In the genomic region with DNA sequence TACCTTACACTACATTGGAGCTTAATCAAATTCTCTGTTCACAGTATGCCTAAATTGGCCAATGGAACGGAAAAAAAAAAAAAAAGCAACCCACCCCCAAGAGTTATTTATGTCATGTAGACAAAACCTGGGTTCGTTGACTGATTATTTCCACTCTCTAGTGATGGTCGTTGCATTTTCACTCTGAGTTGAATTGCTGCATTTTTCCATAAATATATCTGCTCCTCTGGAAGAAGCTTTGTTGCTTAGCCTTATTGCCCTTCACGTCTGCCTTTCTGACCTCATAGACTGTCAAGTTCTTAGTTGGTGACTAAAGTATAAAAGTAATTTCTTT, we compare ENCODE assay signal across 1 cellular context.
TF ChIP-seq lines count a peak whose summit lies in the region.

No MANE protein-coding gene starts in this region.

TF ChIP-seq in HCT116, 20 proteins besides CTCF, POLR2A, EP300 and RAD21 (continued from another document):
- TF ChIP-seq, protein P1, sequence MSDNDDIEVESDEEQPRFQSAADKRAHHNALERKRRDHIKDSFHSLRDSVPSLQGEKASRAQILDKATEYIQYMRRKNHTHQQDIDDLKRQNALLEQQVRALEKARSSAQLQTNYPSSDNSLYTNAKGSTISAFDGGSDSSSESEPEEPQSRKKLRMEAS (IDR thresholded peaks at IDR 0.05), result no peak
- TF ChIP-seq SIN3A (IDR thresholded peaks at IDR 0.05; ENCODE audit: low read depth) (no peak), ELF1 (IDR thresholded peaks at IDR 0.05; ENCODE audit: borderline replicate concordance, low read depth) (no peak), EZH2phosphoT487 (IDR thresholded peaks at IDR 0.05; ENCODE audit: borderline replicate concordance) (no peak)
- TF ChIP-seq, protein P2, sequence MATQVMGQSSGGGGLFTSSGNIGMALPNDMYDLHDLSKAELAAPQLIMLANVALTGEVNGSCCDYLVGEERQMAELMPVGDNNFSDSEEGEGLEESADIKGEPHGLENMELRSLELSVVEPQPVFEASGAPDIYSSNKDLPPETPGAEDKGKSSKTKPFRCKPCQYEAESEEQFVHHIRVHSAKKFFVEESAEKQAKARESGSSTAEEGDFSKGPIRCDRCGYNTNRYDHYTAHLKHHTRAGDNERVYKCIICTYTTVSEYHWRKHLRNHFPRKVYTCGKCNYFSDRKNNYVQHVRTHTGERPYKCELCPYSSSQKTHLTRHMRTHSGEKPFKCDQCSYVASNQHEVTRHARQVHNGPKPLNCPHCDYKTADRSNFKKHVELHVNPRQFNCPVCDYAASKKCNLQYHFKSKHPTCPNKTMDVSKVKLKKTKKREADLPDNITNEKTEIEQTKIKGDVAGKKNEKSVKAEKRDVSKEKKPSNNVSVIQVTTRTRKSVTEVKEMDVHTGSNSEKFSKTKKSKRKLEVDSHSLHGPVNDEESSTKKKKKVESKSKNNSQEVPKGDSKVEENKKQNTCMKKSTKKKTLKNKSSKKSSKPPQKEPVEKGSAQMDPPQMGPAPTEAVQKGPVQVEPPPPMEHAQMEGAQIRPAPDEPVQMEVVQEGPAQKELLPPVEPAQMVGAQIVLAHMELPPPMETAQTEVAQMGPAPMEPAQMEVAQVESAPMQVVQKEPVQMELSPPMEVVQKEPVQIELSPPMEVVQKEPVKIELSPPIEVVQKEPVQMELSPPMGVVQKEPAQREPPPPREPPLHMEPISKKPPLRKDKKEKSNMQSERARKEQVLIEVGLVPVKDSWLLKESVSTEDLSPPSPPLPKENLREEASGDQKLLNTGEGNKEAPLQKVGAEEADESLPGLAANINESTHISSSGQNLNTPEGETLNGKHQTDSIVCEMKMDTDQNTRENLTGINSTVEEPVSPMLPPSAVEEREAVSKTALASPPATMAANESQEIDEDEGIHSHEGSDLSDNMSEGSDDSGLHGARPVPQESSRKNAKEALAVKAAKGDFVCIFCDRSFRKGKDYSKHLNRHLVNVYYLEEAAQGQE (IDR thresholded peaks at IDR 0.05; ENCODE audit: low read depth), result no peak
